ENCODE assay signal across 9 cellular contexts in the genomic region with DNA sequence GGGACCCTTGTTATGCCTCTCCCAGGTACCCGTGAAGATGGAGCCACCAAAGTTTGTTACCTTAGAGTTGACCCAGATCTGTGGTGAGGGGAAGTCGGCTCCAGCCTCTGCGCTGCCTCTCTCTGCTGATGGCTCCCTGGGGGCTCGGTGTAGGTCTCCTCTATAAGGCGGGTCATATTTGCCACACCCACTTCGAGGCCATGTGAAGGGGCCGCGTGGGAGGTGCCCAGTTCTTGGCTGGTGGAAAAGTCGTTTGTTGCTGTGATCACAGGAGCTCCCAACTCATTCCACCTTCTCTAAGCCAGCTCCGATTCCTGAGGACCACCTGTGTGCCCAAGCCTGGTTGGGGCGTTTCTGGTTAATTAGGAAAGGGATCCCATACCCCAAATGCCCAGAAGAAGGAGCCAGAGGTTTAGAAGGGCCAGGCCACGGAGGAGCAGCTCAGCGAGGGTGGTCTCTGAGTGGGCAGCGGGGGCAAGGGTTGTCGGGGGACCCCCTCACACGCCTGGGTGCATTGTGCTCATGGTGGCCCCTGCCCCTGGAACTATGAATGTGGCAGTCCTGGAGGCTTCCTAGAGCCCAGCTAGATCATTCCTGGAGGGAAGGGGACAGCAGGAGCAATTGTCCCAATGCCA.
"Had no signal": no experiment of that assay in that cellular context is flagged by ENCODE, and none has a peak within 500 bp of the region (broad histone marks: within the 10 kb centered on the region; RNA-seq: fewer than 3 reads in every experiment).

No MANE protein-coding gene starts in this region.

- H3K4me3 ChIP-seq: left lung, mucosa of descending colon had no signal

- H3K4me1 Mint-ChIP-seq: activated T-helper 17 cell treated with anti-CD3 and anti-CD28 coated beads, Interleukin-2, amount 50 U/mL, for 72 hours; naive thymus-derived CD4-positive, alpha-beta T cell; T-cell had no signal

- H3K4me3 Mint-ChIP-seq: activated T-helper 17 cell treated with anti-CD3 and anti-CD28 coated beads, Interleukin-2, amount 50 U/mL, for 72 hours; dendritic cell treated with granulocyte-macrophage colony-stimulating factor and Interleukin-4, amounts not matched to agents 40 ng/mL and 50 ng/mL, for 4 days; naive thymus-derived CD4-positive, alpha-beta T cell; T-cell had no signal

- H3K4me1 ChIP-seq: foreskin keratinocyte, left lung had no signal

- DNase-seq: foreskin keratinocyte, mammary epithelial cell had no signal

- H3K27ac Mint-ChIP-seq: activated T-helper 17 cell treated with anti-CD3 and anti-CD28 coated beads, Interleukin-2, amount 50 U/mL, for 72 hours; dendritic cell treated with granulocyte-macrophage colony-stimulating factor and Interleukin-4, amounts not matched to agents 40 ng/mL and 50 ng/mL, for 4 days; naive thymus-derived CD4-positive, alpha-beta T cell; T-cell had no signal

- H3K36me3 ChIP-seq: left lung had no signal

- FAIRE-seq: keratinocyte had no signal

- H3K36me3 Mint-ChIP-seq: naive thymus-derived CD4-positive, alpha-beta T cell; T-cell had no signal

- H3K27ac ChIP-seq: foreskin keratinocyte, left lung had no signal

- H3K9me3 ChIP-seq: left lung, mucosa of descending colon had no signal

- H3K27me3 ChIP-seq: foreskin keratinocyte had no signal

- H3K9me3 Mint-ChIP-seq: activated T-helper 17 cell treated with anti-CD3 and anti-CD28 coated beads, Interleukin-2, amount 50 U/mL, for 72 hours; dendritic cell treated with granulocyte-macrophage colony-stimulating factor and Interleukin-4, amounts not matched to agents 40 ng/mL and 50 ng/mL, for 4 days; naive thymus-derived CD4-positive, alpha-beta T cell; T-cell had no signal
